ENCODE assay signal across 27 cellular contexts in genomic region chr3:70994644-70995043, GRCh38.
DNase-seq lines count a peak whose midpoint lies in the region; ATAC-seq, FAIRE-seq and TF ChIP-seq lines count a peak whose summit lies in the region.
"Had no signal": no experiment of that assay in that cellular context is flagged by ENCODE, and none has a peak within 500 bp of the region (broad histone marks: within the 10 kb centered on the region; RNA-seq: fewer than 3 reads in every experiment).

No MANE protein-coding gene starts in this region.

- no peak for FAIRE-seq in astrocyte (lab: Jason Lieb, UNC)
- FAIRE-seq: bronchial epithelial cell, H54 had no signal

- no peak overlapping the region for H3K27ac ChIP-seq in astrocyte (ENCODE audit: low read depth, low read length)
- H3K27ac ChIP-seq: epithelial cell of prostate, HL-60, SK-N-MC, tibial nerve had no signal

- H3K36me3 Mint-ChIP-seq in activated naive CD4-positive, alpha-beta T cell treated with anti-CD3 and anti-CD28 coated beads, Interleukin-2, amount 50 U/mL, for 24 hours = peaks cover 50% of the 10 kb centered on the region
- H3K36me3 Mint-ChIP-seq in activated naive CD4-positive, alpha-beta T cell treated with anti-CD3 and anti-CD28 coated beads for 36 hours (ENCODE audit: low read depth) = peaks cover 46% of the 10 kb centered on the region
- H3K36me3 Mint-ChIP-seq in HFFc6 (ENCODE audit: low read depth) = peaks cover 57% of the 10 kb centered on the region
- H3K36me3 Mint-ChIP-seq in astrocyte (ENCODE audit: low read depth, unreplicated experiment) = peaks cover 21% of the 10 kb centered on the region
- H3K36me3 Mint-ChIP-seq in naive thymus-derived CD8-positive, alpha-beta T cell = peaks cover 4 to 90% (median 19%) of the 10 kb centered on the region in 3 donors

- peaks cover 34% of the 10 kb centered on the region for H3K36me3 ChIP-seq in astrocyte (ENCODE audit: insufficient read depth, low read length)

- no peak for TF ChIP-seq CTCF in HFFc6 (IDR thresholded peaks at IDR 0.05)
- no peak for TF ChIP-seq CTCF in astrocyte (IDR thresholded peaks at IDR 0.05; ENCODE audit: insufficient read depth, low read depth, low read length)

- H4K20me1 ChIP-seq in astrocyte (ENCODE audit: insufficient read depth, low read length) = no peaks in the 10 kb centered on the region

- no peak overlapping the region for H3K4me3 Mint-ChIP-seq in activated naive CD4-positive, alpha-beta T cell treated with anti-CD3 and anti-CD28 coated beads, Interleukin-2, amount 50 U/mL, for 24 hours
- no peak overlapping the region for H3K4me3 Mint-ChIP-seq in activated naive CD4-positive, alpha-beta T cell treated with anti-CD3 and anti-CD28 coated beads for 36 hours
- H3K4me3 Mint-ChIP-seq in HFFc6 (no peak overlapping the region), astrocyte (ENCODE audit: unreplicated experiment) (no peak overlapping the region)
- H3K4me3 Mint-ChIP-seq in naive thymus-derived CD8-positive, alpha-beta T cell = peak overlapping the region in 1 of 10 donors; percentile 8
- H3K4me3 Mint-ChIP-seq: immature natural killer cell had no signal

- no peak overlapping the region for H3K9ac ChIP-seq in astrocyte (ENCODE audit: low read length)

- H3K79me2 ChIP-seq in astrocyte (ENCODE audit: insufficient read depth, low read length) = peaks cover 61% of the 10 kb centered on the region

- no peak overlapping the region for H2AFZ ChIP-seq in astrocyte (ENCODE audit: low read depth, low read length)

- DNase-seq in activated naive CD4-positive, alpha-beta T cell treated with anti-CD3 and anti-CD28 coated beads for 36 hours = no peak
- DNase-seq in HFFc6 (no peak), astrocyte (ENCODE audit: low read depth) (no peak), NCI-H2196 (lab: John Stamatoyannopoulos, UW; ENCODE audit: unreplicated experiment) (no peak), NCI-H524 (lab: John Stamatoyannopoulos, UW) (no peak)
- no peak for DNase-seq in naive thymus-derived CD8-positive, alpha-beta T cell
- DNase-seq in stimulated activated CD4-positive, alpha-beta T cell treated with anti-CD3 and anti-CD28 coated beads, Interleukin-4, amount 100 ng/mL, for 4 hours = no peak
- DNase-seq: activated CD4-positive, alpha-beta T cell treated with anti-CD3 and anti-CD28 coated beads for 1 hour; activated naive CD4-positive, alpha-beta T cell treated with Interleukin-2 at 50 U/mL for 16 hours; activated T-cell treated with anti-CD3 and anti-CD28 coated beads, Interleukin-2, amount 50 U/mL, for 1 hour; DMS153; immature natural killer cell; Karpas-422; mammary epithelial cell; NCI-H1417 treated with DMSO at 0.1 percent for 48 hours; NCI-H2029 treated with DMSO at 0.1 percent for 48 hours; NCI-H2227 treated with DMSO at 0.1 percent for 48 hours; NCI-H69; PC-3 had no signal

- H3K27me3 Mint-ChIP-seq in activated naive CD4-positive, alpha-beta T cell treated with anti-CD3 and anti-CD28 coated beads, Interleukin-2, amount 50 U/mL, for 24 hours = no peaks in the 10 kb centered on the region
- no peaks in the 10 kb centered on the region for H3K27me3 Mint-ChIP-seq in activated naive CD4-positive, alpha-beta T cell treated with anti-CD3 and anti-CD28 coated beads for 36 hours (ENCODE audit: low read depth)
- no peaks in the 10 kb centered on the region for H3K27me3 Mint-ChIP-seq in HFFc6 (ENCODE audit: insufficient read depth)
- H3K27me3 Mint-ChIP-seq in astrocyte (ENCODE audit: low read depth, unreplicated experiment) = no peaks in the 10 kb centered on the region
- no peaks in the 10 kb centered on the region for H3K27me3 Mint-ChIP-seq in naive thymus-derived CD8-positive, alpha-beta T cell

- H3K4me3 ChIP-seq in astrocyte (ENCODE audit: insufficient read depth, low read depth, low read length) = no peak overlapping the region
- H3K4me3 ChIP-seq: SK-N-MC, tibial nerve had no signal

- H3K9me3 Mint-ChIP-seq in activated naive CD4-positive, alpha-beta T cell treated with anti-CD3 and anti-CD28 coated beads, Interleukin-2, amount 50 U/mL, for 24 hours = no peaks in the 10 kb centered on the region
- H3K9me3 Mint-ChIP-seq in activated naive CD4-positive, alpha-beta T cell treated with anti-CD3 and anti-CD28 coated beads for 36 hours = no peaks in the 10 kb centered on the region
- H3K9me3 Mint-ChIP-seq in HFFc6 (no peaks in the 10 kb centered on the region), astrocyte (ENCODE audit: unreplicated experiment) (no peaks in the 10 kb centered on the region)
- H3K9me3 Mint-ChIP-seq in naive thymus-derived CD8-positive, alpha-beta T cell = no peaks in the 10 kb centered on the region
- H3K9me3 Mint-ChIP-seq: immature natural killer cell had no signal

- ATAC-seq in naive thymus-derived CD8-positive, alpha-beta T cell = no peak
- ATAC-seq: PC-3, sciatic nerve had no signal

- peaks cover 26% of the 10 kb centered on the region for H3K4me1 ChIP-seq in astrocyte (ENCODE audit: insufficient read depth, low read length)

- H3K4me2 ChIP-seq in astrocyte (ENCODE audit: low read length) = no peak overlapping the region

- POLR2A ChIA-PET in naive thymus-derived CD8-positive, alpha-beta T cell (lab: Charles Lee) = no interaction called here

- H3K9me3 ChIP-seq in astrocyte (ENCODE audit: insufficient read depth, low read depth, low read length) = no peaks in the 10 kb centered on the region
- H3K9me3 ChIP-seq: tibial nerve had no signal

- CTCF ChIA-PET in activated naive CD4-positive, alpha-beta T cell treated with anti-CD3 and anti-CD28 coated beads for 36 hours (lab: Charles Lee) = interaction anchor here (1.0 to 1.4 kb wide), 3 partner anchors 10 to 64 kb away, joined by 3 to 5 read pairs (median 3); no protein-coding TSS in a partner anchor

- intact Hi-C loops in activated naive CD4-positive, alpha-beta T cell treated with anti-CD3 and anti-CD28 coated beads for 36 hours (cut with micrococcal nuclease) = no loop called here

- peak overlapping the region; percentile 95 for H3K27ac Mint-ChIP-seq in activated naive CD4-positive, alpha-beta T cell treated with anti-CD3 and anti-CD28 coated beads, Interleukin-2, amount 50 U/mL, for 24 hours
- no peak overlapping the region for H3K27ac Mint-ChIP-seq in activated naive CD4-positive, alpha-beta T cell treated with anti-CD3 and anti-CD28 coated beads for 36 hours
- H3K27ac Mint-ChIP-seq in HFFc6 (0 out of 2 replicates have a peak overlapping the region, but pooled peaks have one; percentile 11), astrocyte (ENCODE audit: unreplicated experiment) (peak overlapping the region; percentile 67)
- H3K27ac Mint-ChIP-seq in naive thymus-derived CD8-positive, alpha-beta T cell = peak overlapping the region in 7 of 10 donors; percentile 28 to 86 (median 55)

- H3K27me3 ChIP-seq in astrocyte (ENCODE audit: insufficient read depth, low read length) = no peaks in the 10 kb centered on the region
- H3K27me3 ChIP-seq: tibial nerve had no signal

- H3K4me1 Mint-ChIP-seq in activated naive CD4-positive, alpha-beta T cell treated with anti-CD3 and anti-CD28 coated beads, Interleukin-2, amount 50 U/mL, for 24 hours = peaks cover 79% of the 10 kb centered on the region
- peaks cover 59% of the 10 kb centered on the region for H3K4me1 Mint-ChIP-seq in activated naive CD4-positive, alpha-beta T cell treated with anti-CD3 and anti-CD28 coated beads for 36 hours (ENCODE audit: low read depth)
- H3K4me1 Mint-ChIP-seq in HFFc6 (ENCODE audit: low read depth) = peaks cover 65% of the 10 kb centered on the region
- peaks cover 42% of the 10 kb centered on the region for H3K4me1 Mint-ChIP-seq in astrocyte (ENCODE audit: low read depth, unreplicated experiment)
- H3K4me1 Mint-ChIP-seq in naive thymus-derived CD8-positive, alpha-beta T cell = peaks cover 38 to 80% (median 61%) of the 10 kb centered on the region in 4 donors
